8 cellular contexts compared by ENCODE assay signal in the genomic region with DNA sequence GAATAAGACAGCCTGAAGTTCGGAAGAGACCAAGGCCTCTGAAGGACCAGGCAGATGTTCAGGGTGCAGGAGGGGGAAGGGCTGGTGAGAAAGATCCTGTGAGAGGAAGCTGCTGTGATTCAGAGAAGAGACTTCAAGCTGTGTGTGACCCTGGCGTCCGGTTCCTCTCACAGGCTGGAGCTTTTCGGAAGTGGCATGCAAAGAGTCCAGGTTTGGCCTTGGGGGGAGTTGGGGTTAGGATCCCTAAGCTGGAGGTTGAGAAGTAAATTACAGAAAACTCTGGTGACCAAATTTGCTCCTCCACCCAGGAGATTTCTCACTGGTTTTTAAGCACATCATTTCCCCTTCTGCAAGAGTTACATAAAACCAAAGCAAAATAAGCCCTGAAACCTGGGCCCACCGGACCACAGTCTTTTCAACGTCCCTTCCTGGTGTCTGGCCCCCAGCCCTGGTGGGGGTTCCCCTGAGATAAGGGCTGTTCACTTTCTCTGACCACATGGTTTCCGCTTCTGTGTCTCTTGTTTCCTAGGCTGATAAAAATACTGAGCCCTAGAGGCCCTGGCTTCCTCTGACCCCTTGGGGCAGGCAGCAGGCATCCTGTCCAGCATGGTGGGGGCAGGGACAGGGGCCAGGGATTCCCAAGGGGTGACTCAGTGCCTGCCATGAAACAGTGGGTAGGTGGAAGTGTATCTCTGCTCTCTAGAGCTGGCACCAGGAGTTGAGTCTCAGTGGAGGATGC. TPM values are rescaled to one million over a fixed set of nuclear protein-coding genes. Genes with fewer than 3 reads are reported as not detected.
DNase-seq lines count a peak whose midpoint lies in the region; ATAC-seq and TF ChIP-seq lines count a peak whose summit lies in the region.

No MANE protein-coding gene starts in this region.

- no peaks in the 10 kb centered on the region for H3K27me3 ChIP-seq in HUES6 (ENCODE audit: control insufficient read depth, insufficient read depth, low read length)

- no peak overlapping the region for H3K4me3 ChIP-seq in HUES6 (ENCODE audit: low read depth, low read length)
- no peak overlapping the region for H3K4me3 ChIP-seq in fibroblast of mammary gland (ENCODE audit: control insufficient read depth, low read depth, low read length)

- peaks cover 59% of the 10 kb centered on the region for H3K36me3 Mint-ChIP-seq in activated CD4-positive, alpha-beta T cell treated with anti-CD3 and anti-CD28 coated beads, Interleukin-2, amount 10 ng/mL, durations not matched to agents 7 days and 5 days (ENCODE audit: low read depth)

- H3K4me3 Mint-ChIP-seq in activated CD4-positive, alpha-beta T cell treated with anti-CD3 and anti-CD28 coated beads, Interleukin-2, amount 10 ng/mL, durations not matched to agents 7 days and 5 days = peak overlapping the region; percentile 62

- peaks cover 34% of the 10 kb centered on the region for H3K36me3 ChIP-seq in HUES6 (ENCODE audit: control insufficient read depth, insufficient read depth, low read length)

- peak; percentile 96 for DNase-seq in ELR (ENCODE audit: low read depth)
- peak; percentile 66 for DNase-seq in activated CD4-positive, alpha-beta T cell treated with anti-CD3 and anti-CD28 coated beads, Interleukin-2, amount 10 ng/mL, durations not matched to agents 7 days and 5 days
- peak; percentile 64 for DNase-seq in fibroblast of mammary gland (ENCODE audit: low read depth)
- DNase-seq in omental fat pad (ENCODE audit: low spot score) = no peak
- no peak for DNase-seq in superior temporal gyrus (ENCODE audit: extremely low spot score)
- no peak for DNase-seq in ecto neural progenitor cell (ENCODE audit: low spot score)

- H3K9ac ChIP-seq in HUES6 (ENCODE audit: low read length) = peak overlapping the region; percentile 56

- H3K27ac ChIP-seq in HUES6 (ENCODE audit: low read depth, low read length) = peak overlapping the region; percentile 10; the same call in 1 of the 2 replicates

- POLR2A ChIA-PET in activated CD4-positive, alpha-beta T cell treated with anti-CD3 and anti-CD28 coated beads, Interleukin-2, amount 10 ng/mL, durations not matched to agents 7 days and 5 days (lab: Charles Lee) = interaction anchor here (0.5 to 1.6 kb wide), 4 partner anchors 8 to 27 kb away, joined by 3 to 6 read pairs (median 4); a partner anchor contains a TSS

- no peaks in the 10 kb centered on the region for H3K9me3 ChIP-seq in HUES6 (ENCODE audit: control insufficient read depth, insufficient read depth, low read depth, low read length)

- peaks cover 14% of the 10 kb centered on the region; the same call in 1 of the 2 replicates for H3K4me1 ChIP-seq in HUES6 (ENCODE audit: control insufficient read depth, insufficient read depth, low read length)

- H3K27me3 Mint-ChIP-seq in activated CD4-positive, alpha-beta T cell treated with anti-CD3 and anti-CD28 coated beads, Interleukin-2, amount 10 ng/mL, durations not matched to agents 7 days and 5 days = peaks cover 21% of the 10 kb centered on the region

- H3K4me1 Mint-ChIP-seq in activated CD4-positive, alpha-beta T cell treated with anti-CD3 and anti-CD28 coated beads, Interleukin-2, amount 10 ng/mL, durations not matched to agents 7 days and 5 days = peaks cover 73% of the 10 kb centered on the region

- H3K9me3 Mint-ChIP-seq in activated CD4-positive, alpha-beta T cell treated with anti-CD3 and anti-CD28 coated beads, Interleukin-2, amount 10 ng/mL, durations not matched to agents 7 days and 5 days = no peaks in the 10 kb centered on the region

- peak; percentile 62 for ATAC-seq in GM21447 (IDR thresholded peaks at IDR 0.05; ENCODE audit: unreplicated experiment)
- peak; percentile 56 for ATAC-seq in omental fat pad (ENCODE audit: low FRiP score)

- CTCF ChIA-PET in activated CD4-positive, alpha-beta T cell treated with anti-CD3 and anti-CD28 coated beads, Interleukin-2, amount 10 ng/mL, durations not matched to agents 7 days and 5 days (lab: Charles Lee) = interaction anchor here (0.6 to 23.4 kb wide), 8 partner anchors 10 to 39 kb away, joined by 3 to 497 read pairs (median 16); a partner anchor contains a TSS

- TF ChIP-seq CTCF in fibroblast of mammary gland (conservative IDR thresholded peaks at IDR 0.05; ENCODE audit: control insufficient read depth, insufficient read depth, low read depth, low read length) (no peak), omental fat pad (IDR thresholded peaks at IDR 0.05) (no peak)

- H3K27ac Mint-ChIP-seq in activated CD4-positive, alpha-beta T cell treated with anti-CD3 and anti-CD28 coated beads, Interleukin-2, amount 10 ng/mL, durations not matched to agents 7 days and 5 days = peak overlapping the region; percentile 89

RNA-seq across cellular contexts. Expression of a gene that starts 12.0 kb away (rescaled TPM):
- 10 to 100 TPM; 20.9 to 27.0 TPM for total RNA-seq in activated CD4-positive, alpha-beta T cell treated with anti-CD3 and anti-CD28 coated beads, Interleukin-2, amount 10 ng/mL, durations not matched to agents 7 days and 5 days
- not detected for total RNA-seq in omental fat pad

RNA-seq across cellular contexts. Expression of a gene that starts 12.7 kb away (rescaled TPM):
- total RNA-seq in activated CD4-positive, alpha-beta T cell treated with anti-CD3 and anti-CD28 coated beads, Interleukin-2, amount 10 ng/mL, durations not matched to agents 7 days and 5 days = 10 to 100 TPM; 15.8 to 16.0 TPM
- 10 to 100 TPM; 11.0 to 21.6 (median 16.3) TPM for total RNA-seq in omental fat pad

RNA-seq across cellular contexts. Expression of a gene that starts 13.7 kb away (rescaled TPM):
- total RNA-seq in activated CD4-positive, alpha-beta T cell treated with anti-CD3 and anti-CD28 coated beads, Interleukin-2, amount 10 ng/mL, durations not matched to agents 7 days and 5 days = 1 to 10 TPM; 3.6 to 3.7 TPM
- total RNA-seq in omental fat pad = 1 to 10 TPM in 2 of 4 donors, under 1 TPM in 1, not detected in 1; 0.74 to 2.6 (median 2.4) TPM

RNA-seq across cellular contexts. Expression of a gene that starts 15.2 kb away (rescaled TPM):
- total RNA-seq in activated CD4-positive, alpha-beta T cell treated with anti-CD3 and anti-CD28 coated beads, Interleukin-2, amount 10 ng/mL, durations not matched to agents 7 days and 5 days = 10 to 100 TPM; 46.5 to 47.1 TPM
- 1 to 10 TPM in 1 of 4 donors, under 1 TPM in 2, not detected in 1; 0.65 to 1.5 (median 0.96) TPM for total RNA-seq in omental fat pad

RNA-seq across cellular contexts. Expression of a gene that starts 18.3 kb away (rescaled TPM):
- 100 to 1,000 TPM; 420 to 442 TPM for total RNA-seq in activated CD4-positive, alpha-beta T cell treated with anti-CD3 and anti-CD28 coated beads, Interleukin-2, amount 10 ng/mL, durations not matched to agents 7 days and 5 days
- total RNA-seq in omental fat pad = 100 to 1,000 TPM; 244 to 322 (median 271) TPM

Comparison
In these comparisons a context has a peak if more than half of its experiments do, and no peak if none do; other contexts are left out.
1. DNase-seq: peak in ELR (single experiment), activated CD4-positive, alpha-beta T cell treated with anti-CD3 and anti-CD28 coated beads, Interleukin-2, amount 10 ng/mL, durations not matched to agents 7 days and 5 days (single experiment) and fibroblast of mammary gland (single experiment); none in omental fat pad (single experiment), superior temporal gyrus (single experiment) and ecto neural progenitor cell (single experiment).
2. RNA of a gene that starts 12.0 kb away (total RNA-seq): 20.9 to 27.0 TPM in activated CD4-positive, alpha-beta T cell treated with anti-CD3 and anti-CD28 coated beads, Interleukin-2, amount 10 ng/mL, durations not matched to agents 7 days and 5 days; not detected in omental fat pad; every median in the first group is over 10 times any median in the second.